In genomic region chr16:55668337-55669281, GRCh38 we compare ENCODE assay signal across 19 cellular contexts. TPM values are rescaled to one million over a fixed set of nuclear protein-coding genes. Genes with fewer than 3 reads are reported as not detected.
A peak's percentile ranks its signal among the peaks of the same experiment; 100 is the strongest.
DNase-seq lines count a peak whose midpoint lies in the region; ATAC-seq and TF ChIP-seq lines count a peak whose summit lies in the region.
"Had no signal": no experiment of that assay in that cellular context is flagged by ENCODE, and none has a peak within 500 bp of the region (broad histone marks: within the 10 kb centered on the region; RNA-seq: fewer than 3 reads in every experiment).

No MANE protein-coding gene starts in this region.

- BruUV-seq in Panc1 (replicated peaks; lab: Mats Ljungman, UMichigan), result no TSS peak

- no peaks in the 10 kb centered on the region for H3K27me3 ChIP-seq in Panc1 (ENCODE audit: control insufficient read depth, insufficient read depth, low read length)
- no peaks in the 10 kb centered on the region for H3K27me3 ChIP-seq in psoas muscle (ENCODE audit: insufficient read depth in 3 of 3, low read length in 2 of 3)

- H3K27ac ChIP-seq in Panc1 (ENCODE audit: low read length), result no peak overlapping the region
- H3K27ac ChIP-seq in psoas muscle, result no peak overlapping the region
- H3K27ac ChIP-seq: C4-2B, sigmoid colon had no signal

- H3K36me3 ChIP-seq in Panc1 (ENCODE audit: control insufficient read depth, insufficient read depth, low read length) (no peaks in the 10 kb centered on the region), psoas muscle (ENCODE audit: insufficient read depth in 1 of 2, low read depth in 1 of 2) (no peaks in the 10 kb centered on the region)
- H3K36me3 ChIP-seq: sigmoid colon had no signal

- TF ChIP-seq CTCF in Panc1 (IDR thresholded peaks at IDR 0.05), result no peak
- no peak for TF ChIP-seq CTCF in psoas muscle (IDR thresholded peaks at IDR 0.05)

- CTCF ChIA-PET in Panc1 (lab: Charles Lee), result no interaction called here

- in situ Hi-C loops in Panc1 (cut with HindIII; ENCODE audit: low pct_unique_long_range_greater_than_20kb, low sequenced_read_pairs), result no loop called here

- ATAC-seq in Panc1 (peak; percentile 56; the same call in 1 of the 2 replicates), esophagus mucosa (peak; percentile 92), psoas muscle (peak; percentile 88 to 97 (median 93)), GM21381 (IDR thresholded peaks at IDR 0.05; ENCODE audit: unreplicated experiment) (no peak), HG03460 (IDR thresholded peaks at IDR 0.05; ENCODE audit: unreplicated experiment) (no peak)
- ATAC-seq: stimulated activated naive CD8-positive, alpha-beta T cell treated with anti-CD3 and anti-CD28 coated beads, Interleukin-15, amount 100 ng/mL, for 72 hours had no signal

- H3K9me3 ChIP-seq in Panc1 (ENCODE audit: control insufficient read depth, insufficient read depth, low read depth, low read length), result no peaks in the 10 kb centered on the region
- H3K9me3 ChIP-seq in psoas muscle, result no peaks in the 10 kb centered on the region
- H3K9me3 ChIP-seq: sigmoid colon, SK-N-SH had no signal

- DNase-seq in GM03348 (ENCODE audit: low spot score) (peak; percentile 49), Panc1 (ENCODE audit: low read depth, low spot score) (peak; percentile 8), psoas muscle (peak; percentile 63 to 64), medulla oblongata (ENCODE audit: extremely low spot score) (no peak), NCI-H524 (lab: John Stamatoyannopoulos, UW) (no peak)
- DNase-seq: activated CD8-positive, alpha-beta memory T cell treated with anti-CD3 and anti-CD28 coated beads, Interleukin-2, amount 50 U/mL, for 48 hours; activated naive CD8-positive, alpha-beta T cell treated with anti-CD3 and anti-CD28 coated beads, Interleukin-2, amount 10 ng/mL, durations not matched to agents 7 days and 5 days; GDM1; kidney; naive B cell; NCI-H2171; sigmoid colon; SK-N-SH; stimulated activated naive CD8-positive, alpha-beta T cell treated with anti-CD3 and anti-CD28 coated beads, Interleukin-15, amount 100 ng/mL, for 72 hours had no signal

- H3K4me3 ChIP-seq in Panc1 (ENCODE audit: low read depth in 2 of 2, low read length in 2 of 2), result no peak overlapping the region
- H3K4me3 ChIP-seq in psoas muscle, result no peak overlapping the region
- H3K4me3 ChIP-seq: sigmoid colon had no signal

- WGBS in psoas muscle, 3 donors, result 47 to 52% (median 51%) methylated on average over 9 of the region's 9 CpGs

- H3K4me1 ChIP-seq in Panc1 (ENCODE audit: control insufficient read depth, insufficient read depth, low read length) (no peaks in the 10 kb centered on the region), psoas muscle (no peaks in the 10 kb centered on the region)
- H3K4me1 ChIP-seq: sigmoid colon had no signal

- intact Hi-C loops in Panc1 (cut with micrococcal nuclease; ENCODE audit: unreplicated experiment), result no loop called here
- intact Hi-C loops in psoas muscle (cut with DNase I), result no loop called here

- POLR2A ChIA-PET in Panc1 (lab: Charles Lee), result no interaction called here

RNA-seq across cellular contexts. Expression of gene SLC6A2, which starts 12.8 kb away (rescaled TPM):
- total RNA-seq in Panc1 (2021; ENCODE audit: unreplicated experiment) (0.10 TPM), esophagus mucosa (not detected), psoas muscle (not detected)
- not detected for polyA plus RNA-seq in Panc1 (2012; ENCODE audit: insufficient read length)
- polyA plus RNA-seq in psoas muscle, result under 1 TPM in 1 of 3 donors, not detected in 2; 0.04 TPM
- total RNA-seq: activated naive CD8-positive, alpha-beta T cell treated with anti-CD3 and anti-CD28 coated beads, Interleukin-2, amount 10 ng/mL, durations not matched to agents 7 days and 5 days; fibroblast of villous mesenchyme had no signal

Comparison
In these comparisons a context has a peak if more than half of its experiments do, and no peak if none do; other contexts are left out.
1. DNase-seq: peak in GM03348 (single experiment), Panc1 (single experiment) and psoas muscle (2 of 2); none in medulla oblongata (single experiment) and NCI-H524 (0 of 2).
2. ATAC-seq: peak in Panc1 (single experiment), esophagus mucosa (single experiment) and psoas muscle (4 of 4); none in GM21381 (single experiment) and HG03460 (single experiment).